18 cellular contexts compared by ENCODE assay signal in the genomic region with DNA sequence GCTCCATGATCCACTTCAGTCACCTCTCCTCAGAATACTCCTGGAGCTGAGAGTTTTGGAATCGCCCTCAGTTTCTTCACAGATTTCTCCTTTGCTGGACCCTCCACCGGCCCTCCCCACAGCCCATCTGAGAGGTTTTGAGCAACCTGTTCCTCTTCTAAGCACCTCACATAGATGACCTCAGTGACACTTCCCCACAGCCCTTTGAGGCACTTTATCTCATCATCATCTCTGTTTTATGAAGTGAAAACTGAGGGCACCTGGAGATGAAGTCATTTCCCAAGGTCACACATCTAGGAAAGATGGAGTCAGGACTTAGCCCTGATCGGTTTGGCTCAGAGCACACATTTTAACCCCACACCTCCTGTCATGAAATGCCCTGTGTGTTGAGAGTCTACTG.
"Had no signal": no experiment of that assay in that cellular context is flagged by ENCODE, and none has a peak within 500 bp of the region (broad histone marks: within the 10 kb centered on the region; RNA-seq: fewer than 3 reads in every experiment).

No MANE protein-coding gene starts in this region.

- H3K9ac ChIP-seq: KMS-11 had no signal

- H3K27ac ChIP-seq: KMS-11 had no signal

- H3K4me2 ChIP-seq: KMS-11 had no signal

- DNase-seq: activated CD4-positive, alpha-beta T cell treated with anti-CD3 and anti-CD28 coated beads for 4 hours; activated CD4-positive, alpha-beta T cell treated with anti-CD3 and anti-CD28 coated beads, Interleukin-2, amount 50 U/mL, for 48 hours; activated effector memory CD4-positive, alpha-beta T cell treated with anti-CD3 and anti-CD28 coated beads, Interleukin-2, amount 50 U/mL, for 16 hours; activated naive CD4-positive, alpha-beta T cell treated with Interleukin-2 at 50 U/mL for 16 hours; activated T-cell treated with anti-CD3 and anti-CD28 coated beads, Interleukin-2, amount 50 U/mL, for 4 hours; caudate nucleus; NCI-H1092; NCI-H1417 treated with DMSO at 0.1 percent for 48 hours; NCI-H1694; NCI-H2029; NCI-H2107; NCI-H2171 treated with DMSO at 0.1 percent for 48 hours; NCI-H510A treated with DMSO at 0.1 percent for 48 hours; NCI-H69; NK-92 treated with Interleukin-12 subunit alpha and Interleukin-12 subunit beta, amount 100 ng/mL, for 24 hours; SHP77 treated with DMSO at 0.1 percent for 48 hours had no signal

- ATAC-seq: activated CD4-positive, CD25-positive, alpha-beta regulatory T cell treated with anti-CD3 and anti-CD28 coated beads, Interleukin-2, amount 50 U/mL, for 24 hours; activated T-cell treated with anti-CD3 and anti-CD28 coated beads, Interleukin-2, amount 50 U/mL, for 4 hours had no signal
